22 cellular contexts compared by ENCODE assay signal in the genomic region with DNA sequence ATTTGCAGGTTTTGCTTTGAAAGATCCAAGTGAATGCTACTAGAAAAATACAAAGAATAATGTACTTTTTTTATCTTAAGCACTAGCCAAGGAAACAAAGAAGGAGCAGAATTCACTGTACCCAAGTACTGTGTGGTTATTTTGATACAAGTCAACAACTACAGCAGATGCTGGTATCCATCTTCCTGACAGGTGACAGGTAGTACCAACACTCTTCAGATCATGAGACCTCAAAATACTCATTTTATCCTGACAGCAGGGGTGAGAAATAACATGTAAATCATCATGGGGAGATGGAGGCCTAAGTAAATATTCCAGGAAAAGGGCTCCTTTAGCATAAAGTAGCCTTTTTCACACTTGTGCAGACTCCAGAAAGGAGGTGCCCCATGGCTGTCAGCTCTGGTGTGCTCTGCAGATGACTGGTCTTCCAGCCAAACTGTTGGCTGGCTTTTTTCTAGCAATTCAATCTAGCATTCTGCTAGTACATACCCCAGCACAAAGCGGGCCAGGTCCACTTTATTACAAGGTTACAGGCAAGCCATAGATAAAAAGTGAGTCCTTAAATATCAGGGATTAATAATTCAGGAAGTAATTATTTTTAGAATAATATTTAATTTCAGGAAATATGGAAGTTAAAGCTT.
"Had no signal": no experiment of that assay in that cellular context is flagged by ENCODE, and none has a peak within 500 bp of the region (broad histone marks: within the 10 kb centered on the region; RNA-seq: fewer than 3 reads in every experiment).

No MANE protein-coding gene starts in this region.

- H3K4me1 ChIP-seq: right lobe of liver, uterus had no signal

- H3K9me3 ChIP-seq: ovary, right lobe of liver, uterus had no signal

- ATAC-seq: left lobe of liver; natural killer cell; right lobe of liver; stimulated activated memory B cell treated with anti-CD40 and anti-IgM and Interleukin-4, amounts not matched to agents 10 μg/mL and 1 μg/mL and 100 μg/mL, for 72 hours; stimulated activated naive CD8-positive, alpha-beta T cell treated with anti-CD3 and anti-CD28 coated beads, Interleukin-15, amount 100 ng/mL, for 72 hours had no signal

- DNase-seq: head of caudate nucleus; islet precursor cell; mesendoderm; naive B cell; natural killer cell; nephron progenitor cell; ovary; right lobe of liver; stimulated activated CD4-positive, alpha-beta T cell treated with anti-CD3 and anti-CD28 coated beads, Interleukin-1b, Interleukin-23, amount 100 ng/mL, for 48 hours; stimulated activated CD4-positive, alpha-beta T cell treated with anti-CD3 and anti-CD28 coated beads, Interleukin-2, amount 100 ng/mL, for 48 hours; stimulated activated CD4-positive, alpha-beta T cell treated with anti-CD3 and anti-CD28 coated beads, Interleukin-4, amount 100 ng/mL, for 4 hours; stimulated activated CD8-positive, alpha-beta memory T cell treated with anti-CD3 and anti-CD28 coated beads, Interleukin-4, amount 100 ng/mL, for 48 hours; stimulated activated naive CD4-positive, alpha-beta T cell treated with Interleukin-2 at 50 U/mL for 16 hours; stimulated activated naive CD8-positive, alpha-beta T cell treated with anti-CD3 and anti-CD28 coated beads, Interleukin-15, amount 100 ng/mL, for 72 hours; substantia nigra; uterus had no signal

- H3K27me3 ChIP-seq: hepatocyte, ovary, right lobe of liver, tibial nerve, uterus had no signal

- H3K4me3 ChIP-seq: hepatocyte, lung, ovary, right lobe of liver, smooth muscle cell, tibial nerve, uterus had no signal

- H3K27ac ChIP-seq: hepatocyte, ovary, right lobe of liver, tibial nerve, uterus had no signal
